Comparison of ENCODE assay signal across 14 cellular contexts in genomic region chr12:92547906-92548305, GRCh38.
"Had no signal": no experiment of that assay in that cellular context is flagged by ENCODE, and none has a peak within 500 bp of the region (broad histone marks: within the 10 kb centered on the region; RNA-seq: fewer than 3 reads in every experiment).

No MANE protein-coding gene starts in this region.

- H3K4me3 ChIP-seq: left lung, thyroid gland had no signal

- H3K36me3 ChIP-seq: left lung, thyroid gland had no signal

- H3K27me3 ChIP-seq: left lung, thyroid gland had no signal

- H3K9me3 ChIP-seq: left lung, thyroid gland had no signal

- ATAC-seq: left lung; stimulated activated naive CD8-positive, alpha-beta T cell treated with anti-CD3 and anti-CD28 coated beads, Interleukin-15, Interleukin-2, amounts not matched to agents 100 U/mL and 50 U/mL, for 24 hours; T-cell had no signal

- H3K27ac ChIP-seq: left lung, thyroid gland had no signal

- DNase-seq: activated naive CD4-positive, alpha-beta T cell; activated T-cell treated with anti-CD3 and anti-CD28 coated beads, Interleukin-2, amount 50 U/mL, for 1 hour; amygdala; effector CD4-positive, alpha-beta T cell; foreskin melanocyte; immature natural killer cell; left lung; mammary epithelial cell; occipital lobe; retina; stimulated activated CD4-positive, alpha-beta T cell treated with anti-CD3 and anti-CD28 coated beads, Interleukin-4, amount 100 ng/mL, for 24 hours; stimulated activated naive CD8-positive, alpha-beta T cell treated with anti-CD3 and anti-CD28 coated beads, Interleukin-15, Interleukin-2, amounts not matched to agents 100 U/mL and 50 U/mL, for 24 hours; T-cell; thyroid gland had no signal
